In genomic region chrX:15786930-15787329, GRCh38 we compare ENCODE assay signal across 1 cellular context.
TF ChIP-seq lines count a peak whose summit lies in the region.

No MANE protein-coding gene starts in this region.

TF ChIP-seq in K562, 482 proteins besides CTCF, POLR2A, EP300 and RAD21:
- TF ChIP-seq ZNF280A (IDR thresholded peaks at IDR 0.05; ENCODE audit: low read depth, partially characterized antibody) (no peak), NFE2L1 (tag; IDR thresholded peaks at IDR 0.05; ENCODE audit: borderline replicate concordance, low read depth) (no peak), SPI1 (IDR thresholded peaks at IDR 0.05; ENCODE audit: borderline replicate concordance, low read depth, low read length) (0 out of 2 replicates have a peak, but pooled peaks have one; percentile 3), TSHZ1 (CRISPR knock-in tag; IDR thresholded peaks at IDR 0.05) (no peak), CTCFL (IDR thresholded peaks at IDR 0.05; ENCODE audit: borderline replicate concordance, insufficient read depth, low read depth, low read length, poor library complexity, severe bottlenecking) (no peak), ARID1B (IDR thresholded peaks at IDR 0.05) (no peak), COPS2 (conservative IDR thresholded peaks at IDR 0.05) (no peak)
